In genomic region chr16:73068546-73069401, GRCh38 we compare ENCODE assay signal across 8 cellular contexts. TPM values are rescaled to one million over a fixed set of nuclear protein-coding genes. Genes with fewer than 3 reads are reported as not detected.
DNase-seq lines count a peak whose midpoint lies in the region; ATAC-seq and FAIRE-seq lines count a peak whose summit lies in the region.

No MANE protein-coding gene starts in this region.

- peaks cover 14% of the 10 kb centered on the region for H3K79me1 ChIP-seq in trophoblast cell (ENCODE audit: low read length)

- peak overlapping the region; percentile 84 for H3K27ac ChIP-seq in trophoblast cell (ENCODE audit: low read depth, low read length)

- H2AFZ ChIP-seq in trophoblast cell (ENCODE audit: insufficient read depth, low read length, poor library complexity): peak overlapping the region; percentile 47

- peak overlapping the region; percentile 82 for H4K91ac ChIP-seq in trophoblast cell (ENCODE audit: low read depth, low read length)

- peak overlapping the region; percentile 13 for H3K4ac ChIP-seq in trophoblast cell (ENCODE audit: low read depth, low read length)

- H2BK5ac ChIP-seq in trophoblast cell (ENCODE audit: low read depth, low read length, poor library complexity): peak overlapping the region; percentile 47

- H3K23ac ChIP-seq in trophoblast cell (ENCODE audit: low read length): no peak overlapping the region

- H2BK120ac ChIP-seq in trophoblast cell (ENCODE audit: insufficient read depth, low read length, poor library complexity): peak overlapping the region; percentile 73

- DNase-seq in H4 (ENCODE audit: low spot score): peak; percentile 95
- peak; percentile 83 for DNase-seq in RCC 7860 (ENCODE audit: low spot score)
- DNase-seq in fibroblast of peridontal ligament (ENCODE audit: extremely low read depth): peak; percentile 98
- DNase-seq in trophoblast cell: peak; percentile 33 to 52
- DNase-seq in NCI-H82 (lab: John Stamatoyannopoulos, UW): no peak

- H4K12ac ChIP-seq in trophoblast cell (ENCODE audit: low read depth, low read length): peak overlapping the region; percentile 13

- peak overlapping the region; percentile 81 for H2BK12ac ChIP-seq in trophoblast cell (ENCODE audit: low read length)

- H3K4me2 ChIP-seq in trophoblast cell (ENCODE audit: low read length): peak overlapping the region; percentile 15

- no peak overlapping the region for H3K9ac ChIP-seq in trophoblast cell (ENCODE audit: low read length)

- no peak for ATAC-seq in GM19023 (IDR thresholded peaks at IDR 0.05; ENCODE audit: unreplicated experiment)
- no peak for ATAC-seq in GM18868 (IDR thresholded peaks at IDR 0.05; ENCODE audit: unreplicated experiment)
- ATAC-seq in HG03196 (IDR thresholded peaks at IDR 0.05; ENCODE audit: unreplicated experiment): no peak

- no CpG with 5 or more reads among the region's 12 CpGs for WGBS in trophoblast cell (ENCODE audit: extremely low coverage, insufficient coverage, insufficient read length)

- H3K18ac ChIP-seq in trophoblast cell (ENCODE audit: low read length): peak overlapping the region; percentile 50

- peaks cover 3% of the 10 kb centered on the region for H3K79me2 ChIP-seq in trophoblast cell (ENCODE audit: control insufficient read depth, insufficient read depth, low read length, poor library complexity)

- peaks cover 30% of the 10 kb centered on the region for H3K27me3 ChIP-seq in trophoblast cell (ENCODE audit: insufficient read depth, low read length)

- H3K14ac ChIP-seq in trophoblast cell (ENCODE audit: low read length): peak overlapping the region; percentile 59

- peak; percentile 65 for FAIRE-seq in RCC 7860 (lab: Jason Lieb, UNC)

- H3K9me3 ChIP-seq in trophoblast cell (ENCODE audit: insufficient read depth, low read depth, low read length): peaks cover 2% of the 10 kb centered on the region

- no peaks in the 10 kb centered on the region for H3K36me3 ChIP-seq in trophoblast cell (ENCODE audit: control insufficient read depth in 1 of 2, insufficient read depth in 2 of 2, low read length in 2 of 2)

- H3K4me3 ChIP-seq in trophoblast cell (ENCODE audit: low read depth, low read length): no peak overlapping the region

- peak overlapping the region; percentile 59 for H4K8ac ChIP-seq in trophoblast cell (ENCODE audit: low read depth, low read length)

- H2AK5ac ChIP-seq in trophoblast cell (ENCODE audit: low read length): peak overlapping the region; percentile 66

- H3K4me1 ChIP-seq in trophoblast cell (ENCODE audit: control insufficient read depth in 1 of 2, insufficient read depth in 2 of 2, low read length in 2 of 2): peaks cover 32 to 40% of the 10 kb centered on the region in 2 experiments

RNA-seq across cellular contexts. Expression of gene ZFHX3, which starts 20.8 kb away (rescaled TPM):
- total RNA-seq in H4 (2014; rRNA removed; shearing (Covaris generic)): 0.47 and 0.68 TPM in 2 replicates
- polyA plus RNA-seq in trophoblast cell (2013): 36.4 and 36.5 TPM in 2 replicates
